In genomic region chr1:81752840-81753239, GRCh38 we compare ENCODE assay signal across 4 cellular contexts. TPM values are rescaled to one million over a fixed set of nuclear protein-coding genes. Genes with fewer than 3 reads are reported as not detected.
"Had no signal": no experiment of that assay in that cellular context is flagged by ENCODE, and none has a peak within 500 bp of the region (broad histone marks: within the 10 kb centered on the region; RNA-seq: fewer than 3 reads in every experiment).

No MANE protein-coding gene starts in this region.

- H3K4me3 ChIP-seq: GM12878 had no signal

- DNase-seq: GDM1, GF-D8 had no signal

- ATAC-seq: GM12878 had no signal

RNA-seq across cellular contexts. Expression of gene ADGRL2, which starts 47.9 kb away (rescaled TPM):
- total RNA-seq: G401 had no signal
